ENCODE assay signal across 19 cellular contexts in genomic region chr4:164596318-164596878, GRCh38.
"Had no signal": no experiment of that assay in that cellular context is flagged by ENCODE, and none has a peak within 500 bp of the region (broad histone marks: within the 10 kb centered on the region; RNA-seq: fewer than 3 reads in every experiment).

No MANE protein-coding gene starts in this region.

- H3K4me1 Mint-ChIP-seq: immature natural killer cell, naive B cell, nephron progenitor cell had no signal

- H3K27ac Mint-ChIP-seq: dendritic cell treated with granulocyte-macrophage colony-stimulating factor and Interleukin-4, amounts not matched to agents 40 ng/mL and 50 ng/mL, for 4 days; immature natural killer cell; naive B cell; nephron progenitor cell had no signal

- H3K27me3 ChIP-seq: foreskin keratinocyte, neutrophil, right atrium auricular region, stomach, transverse colon had no signal

- H3K27me3 Mint-ChIP-seq: dendritic cell treated with granulocyte-macrophage colony-stimulating factor and Interleukin-4, amounts not matched to agents 40 ng/mL and 50 ng/mL, for 4 days; naive B cell had no signal

- H3K9me3 ChIP-seq: neutrophil, thoracic aorta had no signal

- DNase-seq: erythroblast; immature natural killer cell; left colon; left ventricle myocardium superior; mesendoderm; naive B cell; nephron progenitor cell; small intestine; stimulated activated CD4-positive, alpha-beta T cell treated with anti-CD3 and anti-CD28 coated beads, Interleukin-12 subunit alpha, Interleukin-12 subunit beta, amount 100 ng/mL, for 4 hours; stimulated activated naive CD4-positive, alpha-beta T cell; stomach; substantia nigra; transverse colon had no signal

- H3K4me3 Mint-ChIP-seq: dendritic cell treated with granulocyte-macrophage colony-stimulating factor and Interleukin-4, amounts not matched to agents 40 ng/mL and 50 ng/mL, for 4 days; immature natural killer cell; naive B cell; nephron progenitor cell had no signal

- H3K27ac ChIP-seq: foreskin keratinocyte, neutrophil, right atrium auricular region, stomach, thoracic aorta, transverse colon had no signal

- H3K4me1 ChIP-seq: foreskin keratinocyte, right atrium auricular region, stomach, transverse colon had no signal

- H3K36me3 Mint-ChIP-seq: immature natural killer cell, naive B cell had no signal

- H3K4me3 ChIP-seq: lung, right atrium auricular region, stomach, thoracic aorta, transverse colon had no signal

- H3K36me3 ChIP-seq: neutrophil, right atrium auricular region, stomach, thoracic aorta, transverse colon had no signal
